In the genomic region with DNA sequence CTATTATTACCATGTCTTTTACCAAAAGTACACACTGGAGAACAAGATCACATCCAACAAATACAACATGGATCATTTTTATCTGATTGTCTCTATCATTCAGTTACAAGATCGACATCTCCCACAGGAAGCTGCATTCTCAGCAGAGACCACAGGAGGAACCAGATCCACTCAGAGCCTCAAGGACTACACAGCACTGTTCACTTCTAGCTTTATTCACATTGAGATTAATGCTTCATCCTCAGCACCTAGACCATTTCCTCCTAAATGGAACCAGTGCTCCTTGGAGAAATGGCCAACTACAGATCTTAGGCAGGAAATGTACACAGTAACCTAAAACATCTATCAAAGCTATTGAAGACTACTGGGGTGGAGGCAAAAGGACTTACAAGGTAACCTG, we compare ENCODE assay signal across 22 cellular contexts. TPM values are rescaled to one million over a fixed set of nuclear protein-coding genes. Genes with fewer than 3 reads are reported as not detected.
DNase-seq lines count a peak whose midpoint lies in the region; ATAC-seq and TF ChIP-seq lines count a peak whose summit lies in the region.
"Had no signal": no experiment of that assay in that cellular context is flagged by ENCODE, and none has a peak within 500 bp of the region (broad histone marks: within the 10 kb centered on the region; RNA-seq: fewer than 3 reads in every experiment).

No MANE protein-coding gene starts in this region.

- no peak overlapping the region for H3K27ac Mint-ChIP-seq in T-helper 17 cell

- peak overlapping the region in 3 of 11 experiments; percentile 1 to 43 (median 2); a peak in 4 of 22 replicates for H3K9ac ChIP-seq in BLaER1 treated with 17β-estradiol and CSF1 and Interleukin-3, amounts not matched to agents 10 nM and 100 nM
- H3K9ac ChIP-seq in DND-41 (ENCODE audit: low read depth, low read length), result no peak overlapping the region

- H3K27ac ChIP-seq in BLaER1 treated with 17β-estradiol and CSF1 and Interleukin-3, amounts not matched to agents 10 nM and 100 nM, result peak overlapping the region in 2 of 11 experiments; percentile 3 to 32; a peak in 2 of 22 replicates
- no peak overlapping the region for H3K27ac ChIP-seq in DND-41 (ENCODE audit: low read length)
- H3K27ac ChIP-seq: prostate gland, thyroid gland, WERI-Rb-1 had no signal

- H3K4me3 Mint-ChIP-seq in T-helper 17 cell, result peak overlapping the region; percentile 7
- H3K4me3 Mint-ChIP-seq: naive thymus-derived CD8-positive, alpha-beta T cell had no signal

- peaks cover 8% of the 10 kb centered on the region for H3K4me1 Mint-ChIP-seq in T-helper 17 cell

- no peaks in the 10 kb centered on the region for H3K36me3 Mint-ChIP-seq in T-helper 17 cell (ENCODE audit: low read depth)

- ATAC-seq in DND-41 (ENCODE audit: insufficient read depth, low read depth) (peak; percentile 67), T-helper 17 cell (peak; percentile 54)
- ATAC-seq: naive thymus-derived CD8-positive, alpha-beta T cell; PC-3 had no signal

- no peak for DNase-seq in DND-41
- no peak for DNase-seq in T-helper 17 cell
- DNase-seq in foreskin fibroblast, result no peak
- no peak for DNase-seq in RPMI8226
- no peak for DNase-seq in HAP-1 (ENCODE audit: low spot score in 2 of 2)
- no peak for DNase-seq in OCI-M1 (lab: John Stamatoyannopoulos, UW)
- DNase-seq: activated gamma-delta T cell; aorta; cerebellar nuclear complex; hippocampal formation; kidney; MG63; naive thymus-derived CD8-positive, alpha-beta T cell; NCI-H1930; NCI-H524 treated with DMSO at 0.1 percent for 48 hours; PC-3; SW 1271; thyroid gland; WERI-Rb-1 had no signal

- H3K4me2 ChIP-seq in BLaER1 treated with 17β-estradiol and CSF1 and Interleukin-3, amounts not matched to agents 10 nM and 100 nM, result peak overlapping the region in 8 of 11 experiments; percentile 10 to 97 (median 58); a peak in 13 of 22 replicates
- no peak overlapping the region for H3K4me2 ChIP-seq in DND-41 (ENCODE audit: insufficient read depth, low read length)
- H3K4me2 ChIP-seq: smooth muscle cell had no signal

- H3K27me3 Mint-ChIP-seq in T-helper 17 cell, result no peaks in the 10 kb centered on the region
- H3K27me3 Mint-ChIP-seq: naive thymus-derived CD8-positive, alpha-beta T cell had no signal

- H3K36me3 ChIP-seq in BLaER1 treated with 17β-estradiol and CSF1 and Interleukin-3, amounts not matched to agents 10 nM and 100 nM, result peaks cover 75 to 95% (median 87%) of the 10 kb centered on the region in 11 experiments
- H3K36me3 ChIP-seq in DND-41 (ENCODE audit: insufficient read depth, low read length) (peaks cover 91% of the 10 kb centered on the region), HAP-1 (replicated peaks) (peaks cover 86% of the 10 kb centered on the region)
- H3K36me3 ChIP-seq: prostate gland had no signal

- in situ Hi-C loops in HAP-1 (cut with MboI; ENCODE audit: low sequenced_read_pairs), result no loop called here

- peaks cover 38 to 95% (median 85%) of the 10 kb centered on the region in 11 experiments; a peak in 20 of 22 replicates for H4K20me1 ChIP-seq in BLaER1 treated with 17β-estradiol and CSF1 and Interleukin-3, amounts not matched to agents 10 nM and 100 nM
- peaks cover 20% of the 10 kb centered on the region for H4K20me1 ChIP-seq in DND-41 (ENCODE audit: insufficient read depth, low read length)

- H3K4me3 ChIP-seq in BLaER1 treated with 17β-estradiol and CSF1 and Interleukin-3, amounts not matched to agents 10 nM and 100 nM, result no peak overlapping the region
- no peak overlapping the region for H3K4me3 ChIP-seq in DND-41 (ENCODE audit: low read depth in 1 of 2, low read length in 2 of 2)
- no peak overlapping the region for H3K4me3 ChIP-seq in foreskin fibroblast (ENCODE audit: low read depth in 1 of 2, low read length in 2 of 2)
- no peak overlapping the region for H3K4me3 ChIP-seq in HAP-1
- H3K4me3 ChIP-seq: MG63, prostate gland, smooth muscle cell, thyroid gland had no signal

- H3K9me3 ChIP-seq in BLaER1 treated with 17β-estradiol and CSF1 and Interleukin-3, amounts not matched to agents 10 nM and 100 nM (replicated peaks in 1 of 11), result no peaks in the 10 kb centered on the region
- H3K9me3 ChIP-seq in DND-41 (ENCODE audit: insufficient read depth, low read length, severe bottlenecking) (no peaks in the 10 kb centered on the region), T-helper 17 cell (ENCODE audit: control insufficient read depth, low read length, poor library complexity, severe bottlenecking) (no peaks in the 10 kb centered on the region), HAP-1 (no peaks in the 10 kb centered on the region)
- H3K9me3 ChIP-seq: MG63, prostate gland, thyroid gland had no signal

- H2AFZ ChIP-seq in DND-41 (ENCODE audit: low read depth, low read length), result no peak overlapping the region

- H3K4me1 ChIP-seq in BLaER1 treated with 17β-estradiol and CSF1 and Interleukin-3, amounts not matched to agents 10 nM and 100 nM, result peaks cover 41 to 82% (median 74%) of the 10 kb centered on the region in 10 experiments
- no peaks in the 10 kb centered on the region for H3K4me1 ChIP-seq in DND-41 (ENCODE audit: insufficient read depth, low read length)
- H3K4me1 ChIP-seq in HAP-1, result no peaks in the 10 kb centered on the region
- H3K4me1 ChIP-seq: prostate gland had no signal

- no peaks in the 10 kb centered on the region for H3K27me3 ChIP-seq in BLaER1 treated with 17β-estradiol and CSF1 and Interleukin-3, amounts not matched to agents 10 nM and 100 nM
- no peaks in the 10 kb centered on the region for H3K27me3 ChIP-seq in DND-41 (ENCODE audit: insufficient read depth, low read length, poor library complexity)
- no peaks in the 10 kb centered on the region for H3K27me3 ChIP-seq in HAP-1 (ENCODE audit: low read depth)
- H3K27me3 ChIP-seq: MG63, thyroid gland had no signal

- TF ChIP-seq CTCF in DND-41 (IDR thresholded peaks at IDR 0.05; ENCODE audit: borderline replicate concordance, extremely low read depth, low read length, poor library complexity, severe bottlenecking) (no peak), foreskin fibroblast (IDR thresholded peaks at IDR 0.05; ENCODE audit: low read depth, low read length) (peak; percentile 4)

- H3K79me2 ChIP-seq in DND-41 (ENCODE audit: insufficient read depth, low read length), result peaks cover 38% of the 10 kb centered on the region

RNA-seq across cellular contexts. Expression of gene C5orf15, which starts 13.3 kb away (rescaled TPM):
- 10 to 100 TPM; 12.1 to 13.5 TPM for total RNA-seq in T-helper 17 cell

RNA-seq across cellular contexts. Expression of gene VDAC1, which starts 23.1 kb away (rescaled TPM):
- total RNA-seq in T-helper 17 cell, result 10 to 100 TPM; 58.1 to 71.4 TPM
